4 cellular contexts compared by ENCODE assay signal in genomic region chr14:85056228-85056627, GRCh38.
"Had no signal": no experiment of that assay in that cellular context is flagged by ENCODE, and none has a peak within 500 bp of the region (broad histone marks: within the 10 kb centered on the region; RNA-seq: fewer than 3 reads in every experiment).

No MANE protein-coding gene starts in this region.

- H3K4me3 ChIP-seq: GM23338 had no signal

- DNase-seq: H9, HCEC 1CT, IMR-90 had no signal

- H3K4me3 Mint-ChIP-seq: GM23338, H9 had no signal

- ATAC-seq: GM23338 had no signal

- H3K4me1 Mint-ChIP-seq: GM23338, H9 had no signal

- H3K27ac Mint-ChIP-seq: GM23338, H9 had no signal
